In the genomic region with DNA sequence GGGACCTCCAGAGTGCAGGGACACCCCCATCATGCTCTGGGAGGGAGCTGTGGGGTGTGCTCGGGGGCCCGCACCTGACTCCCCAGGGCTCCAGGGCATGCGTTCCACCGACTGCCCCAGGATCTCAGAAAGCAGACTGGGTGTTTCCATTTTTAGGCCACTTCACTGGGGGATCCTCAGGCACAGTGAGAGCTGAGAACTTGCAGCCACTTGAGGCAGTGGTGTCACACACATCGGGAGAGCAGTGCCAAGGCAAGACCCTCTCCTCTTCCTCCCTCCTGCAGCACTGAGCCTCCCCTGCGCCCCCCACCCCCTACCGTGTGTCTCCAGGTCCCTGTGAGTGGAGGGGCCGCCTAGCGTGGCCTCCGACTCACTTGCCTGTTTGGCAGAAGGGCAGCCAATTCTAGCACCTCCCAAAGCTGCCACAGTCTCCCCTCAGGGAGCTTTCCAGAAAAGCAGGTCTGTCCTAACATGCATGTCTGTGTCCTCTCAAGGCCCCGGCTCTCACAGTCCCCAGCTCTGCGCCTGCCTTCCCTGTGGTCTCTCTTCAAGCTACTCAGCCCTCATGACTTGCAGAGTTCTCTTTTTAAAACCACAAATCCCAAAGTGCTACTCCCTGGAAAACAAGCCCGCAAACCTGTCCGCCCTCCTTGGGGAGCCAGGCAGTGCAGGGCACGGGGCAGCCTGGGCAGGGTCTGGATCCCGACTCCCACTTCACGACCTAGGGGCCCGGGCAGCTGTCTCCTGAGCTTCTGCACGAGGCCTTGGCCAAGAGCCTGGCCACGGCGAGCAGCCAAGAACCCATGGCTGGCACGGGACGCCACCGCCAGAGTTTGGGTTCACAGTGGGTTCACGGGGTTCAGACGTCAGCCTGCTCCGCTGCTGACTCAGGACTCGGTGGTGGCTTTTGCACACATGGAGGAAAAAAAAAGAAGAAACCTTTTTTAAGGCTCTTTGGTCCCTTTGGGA, we compare ENCODE assay signal across 8 cellular contexts.
DNase-seq lines count a peak whose midpoint lies in the region; ATAC-seq and TF ChIP-seq lines count a peak whose summit lies in the region.

No MANE protein-coding gene starts in this region.

- intact Hi-C loops in Panc1 (cut with micrococcal nuclease; ENCODE audit: unreplicated experiment), result no loop called here

- BruUV-seq in Panc1 (replicated peaks; lab: Mats Ljungman, UMichigan), result no TSS peak

- no peaks in the 10 kb centered on the region for H3K36me3 ChIP-seq in Panc1 (ENCODE audit: control insufficient read depth, insufficient read depth, low read length)

- CTCF ChIA-PET in Panc1 (lab: Charles Lee), result interaction anchor here (0.7 to 0.9 kb wide), 2 partner anchors 170 to 532 kb away, joined by 3 to 5 read pairs; no protein-coding TSS in a partner anchor

- in situ Hi-C loops in Panc1 (cut with HindIII; ENCODE audit: low pct_unique_long_range_greater_than_20kb, low sequenced_read_pairs), result no loop called here

- peaks cover 7% of the 10 kb centered on the region for H3K4me1 ChIP-seq in Panc1 (ENCODE audit: control insufficient read depth, insufficient read depth, low read length)

- POLR2A ChIA-PET in Panc1 (lab: Charles Lee), result no interaction called here

- ATAC-seq in Panc1 (no peak), omental fat pad (ENCODE audit: low FRiP score) (peak; percentile 41), HG02981 (IDR thresholded peaks at IDR 0.05; ENCODE audit: unreplicated experiment) (no peak), HG02759 (IDR thresholded peaks at IDR 0.05; ENCODE audit: unreplicated experiment) (no peak)

- TF ChIP-seq CTCF in GM12875 (IDR thresholded peaks at IDR 0.05; ENCODE audit: borderline replicate concordance, insufficient read depth, low read depth, low read length), result peak; percentile 65
- TF ChIP-seq CTCF in Panc1 (IDR thresholded peaks at IDR 0.05), result no peak
- no peak for TF ChIP-seq CTCF in omental fat pad (IDR thresholded peaks at IDR 0.05)

- no peak overlapping the region for H3K27ac ChIP-seq in Panc1 (ENCODE audit: low read length)

- DNase-seq in Panc1 (ENCODE audit: low read depth, low spot score) (peak; percentile 5), fibroblast of peridontal ligament (ENCODE audit: extremely low read depth) (peak; percentile 91), omental fat pad (ENCODE audit: low spot score) (no peak), DMS153 treated with DMSO at 0.1 percent for 48 hours (lab: John Stamatoyannopoulos, UW; ENCODE audit: unreplicated experiment) (no peak), kidney glomerular epithelial cell (lab: John Stamatoyannopoulos, UW) (no peak)

- no peaks in the 10 kb centered on the region for H3K9me3 ChIP-seq in Panc1 (ENCODE audit: control insufficient read depth, insufficient read depth, low read depth, low read length)

- no peaks in the 10 kb centered on the region for H3K27me3 ChIP-seq in Panc1 (ENCODE audit: control insufficient read depth, insufficient read depth, low read length)

- H3K4me3 ChIP-seq in GM12875 (ENCODE audit: low read depth, low read length), result no peak overlapping the region
- H3K4me3 ChIP-seq in Panc1 (ENCODE audit: low read depth in 2 of 2, low read length in 2 of 2), result no peak overlapping the region

Comparison
In these comparisons a context has a peak if more than half of its experiments do, and no peak if none do; other contexts are left out.
1. DNase-seq: peak in Panc1 (single experiment) and fibroblast of peridontal ligament (single experiment); none in omental fat pad (single experiment), DMS153 treated with DMSO at 0.1 percent for 48 hours (single experiment) and kidney glomerular epithelial cell (single experiment).